ENCODE assay signal across 16 cellular contexts in the genomic region with DNA sequence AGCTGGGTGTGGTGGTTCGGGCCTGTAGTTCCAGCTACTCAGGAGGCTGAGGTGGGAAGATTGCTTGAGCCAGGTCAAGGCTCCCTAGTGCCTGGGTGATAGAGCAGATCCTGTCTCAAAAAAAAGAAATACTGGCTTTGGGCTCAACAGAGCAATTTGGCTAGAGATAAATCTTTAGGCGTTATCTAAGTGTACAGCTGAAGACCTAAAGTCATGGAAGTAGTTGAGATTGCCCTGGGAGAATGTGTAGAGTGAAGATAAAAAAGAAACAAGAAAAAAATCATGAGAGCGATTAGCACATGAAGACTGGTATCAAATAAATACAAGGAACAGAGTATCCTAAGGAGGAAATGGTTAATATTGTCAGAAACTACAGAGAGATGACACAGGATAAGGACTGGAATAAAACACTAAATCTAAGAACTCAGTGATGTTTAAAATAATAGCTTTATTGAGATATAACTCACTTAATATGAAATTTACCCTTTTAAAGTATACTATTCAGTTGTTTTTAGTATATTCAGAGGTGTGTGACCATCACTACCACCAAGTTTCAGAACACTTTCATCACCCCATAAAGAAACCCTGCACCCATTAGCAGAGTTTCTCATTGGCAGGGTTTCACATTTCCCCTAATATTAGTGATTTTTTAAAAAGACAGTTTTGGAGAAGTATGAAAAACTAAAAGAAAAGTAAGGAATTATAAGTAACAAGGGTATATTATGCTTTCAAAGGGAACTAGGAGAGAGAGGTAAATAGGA.
"Had no signal": no experiment of that assay in that cellular context is flagged by ENCODE, and none has a peak within 500 bp of the region (broad histone marks: within the 10 kb centered on the region; RNA-seq: fewer than 3 reads in every experiment).

No MANE protein-coding gene starts in this region.

- H3K27me3 Mint-ChIP-seq: activated naive CD8-positive, alpha-beta T cell treated with anti-CD3 and anti-CD28 coated beads, Interleukin-2, amount 10 ng/mL, durations not matched to agents 7 days and 5 days; activated T-cell treated with anti-CD3 and anti-CD28 coated beads, Interleukin-2, amount 50 U/mL, for 24 hours had no signal

- H3K9me3 Mint-ChIP-seq: activated naive CD8-positive, alpha-beta T cell treated with anti-CD3 and anti-CD28 coated beads, Interleukin-2, amount 10 ng/mL, durations not matched to agents 7 days and 5 days; activated T-cell treated with anti-CD3 and anti-CD28 coated beads, Interleukin-2, amount 50 U/mL, for 24 hours had no signal

- H3K4me3 Mint-ChIP-seq: activated naive CD8-positive, alpha-beta T cell treated with anti-CD3 and anti-CD28 coated beads, Interleukin-2, amount 10 ng/mL, durations not matched to agents 7 days and 5 days; activated T-cell treated with anti-CD3 and anti-CD28 coated beads, Interleukin-2, amount 50 U/mL, for 24 hours had no signal

- H3K36me3 ChIP-seq: uterus had no signal

- FAIRE-seq: astrocyte, endothelial cell of umbilical vein, kidney had no signal

- H3K27me3 ChIP-seq: stomach, uterus had no signal

- H3K4me3 ChIP-seq: stomach, thoracic aorta, uterus had no signal

- H3K27ac Mint-ChIP-seq: activated naive CD8-positive, alpha-beta T cell treated with anti-CD3 and anti-CD28 coated beads, Interleukin-2, amount 10 ng/mL, durations not matched to agents 7 days and 5 days; activated T-cell treated with anti-CD3 and anti-CD28 coated beads, Interleukin-2, amount 50 U/mL, for 24 hours had no signal

- DNase-seq: activated CD4-positive, alpha-beta T cell treated with anti-CD3 and anti-CD28 coated beads, Interleukin-2, amount 50 U/mL, for 4 hours; activated effector memory CD4-positive, alpha-beta T cell treated with anti-CD3 and anti-CD28 coated beads, Interleukin-2, amount 50 U/mL, for 16 hours; activated naive CD8-positive, alpha-beta T cell treated with anti-CD3 and anti-CD28 coated beads, Interleukin-2, amount 10 ng/mL, durations not matched to agents 7 days and 5 days; activated T-cell treated with anti-CD3 and anti-CD28 coated beads, Interleukin-2, amount 50 U/mL, for 24 hours; foreskin melanocyte; kidney; retina; stimulated activated CD4-positive, alpha-beta T cell treated with anti-CD3 and anti-CD28 coated beads, Interleukin-15, amount 100 ng/mL, for 24 hours; stimulated activated CD4-positive, alpha-beta T cell treated with anti-CD3 and anti-CD28 coated beads, Interleukin-4, amount 100 ng/mL, for 24 hours; stomach; uterus had no signal

- H3K9me3 ChIP-seq: stomach, thoracic aorta, uterus had no signal

- ATAC-seq: activated CD4-positive, CD25-positive, alpha-beta regulatory T cell treated with anti-CD3 and anti-CD28 coated beads, Interleukin-2, amount 50 U/mL, for 24 hours had no signal

- H2AFZ ChIP-seq: parathyroid adenoma had no signal

- H3K27ac ChIP-seq: parathyroid adenoma, stomach, thoracic aorta, uterus had no signal

- H3K4me1 ChIP-seq: parathyroid adenoma, uterus had no signal

- H3K9ac ChIP-seq: parathyroid adenoma had no signal
